ENCODE assay signal across 20 cellular contexts in the genomic region with DNA sequence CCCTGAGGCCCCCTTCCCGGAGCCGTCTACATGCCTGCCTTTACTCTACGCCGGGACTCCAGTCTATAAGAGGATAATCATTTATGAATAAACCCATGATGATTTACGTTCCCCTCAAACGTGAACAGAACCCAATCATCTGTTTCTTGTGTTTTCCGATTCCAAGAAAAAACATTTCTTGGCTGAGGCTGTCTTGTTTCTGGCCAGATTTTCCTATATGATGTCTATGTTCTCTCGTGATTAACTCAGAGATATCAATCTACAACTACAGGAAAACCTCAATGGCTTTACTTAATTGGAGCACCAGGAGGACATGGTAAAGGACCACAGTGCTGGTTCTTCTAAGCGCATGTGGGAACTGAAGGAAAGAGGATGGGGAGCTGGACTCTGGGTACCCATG. TPM values are rescaled to one million over a fixed set of nuclear protein-coding genes. Genes with fewer than 3 reads are reported as not detected.
DNase-seq lines count a peak whose midpoint lies in the region; ATAC-seq and TF ChIP-seq lines count a peak whose summit lies in the region.
"Had no signal": no experiment of that assay in that cellular context is flagged by ENCODE, and none has a peak within 500 bp of the region (broad histone marks: within the 10 kb centered on the region; RNA-seq: fewer than 3 reads in every experiment).

No MANE protein-coding gene starts in this region.

- no peak overlapping the region for H3K27ac Mint-ChIP-seq in activated naive CD4-positive, alpha-beta T cell treated with anti-CD3 and anti-CD28 coated beads, Interleukin-2, amount 10 ng/mL, durations not matched to agents 7 days and 5 days
- H3K27ac Mint-ChIP-seq: activated T-helper 17 cell treated with anti-CD3 and anti-CD28 coated beads, Interleukin-2, amount 50 U/mL, for 72 hours; immature natural killer cell had no signal

- peaks cover 0 to 11% (median 0%) of the 10 kb centered on the region in 11 donors for H3K9me3 ChIP-seq in heart right ventricle
- no peaks in the 10 kb centered on the region for H3K9me3 ChIP-seq in right cardiac atrium (ENCODE audit: control insufficient read depth, low read length)
- H3K9me3 ChIP-seq in parathyroid adenoma (ENCODE audit: control insufficient read depth, low read length), result no peaks in the 10 kb centered on the region
- no peaks in the 10 kb centered on the region for H3K9me3 ChIP-seq in upper lobe of right lung
- H3K9me3 ChIP-seq: neutrophil had no signal

- H3K27me3 Mint-ChIP-seq in activated naive CD4-positive, alpha-beta T cell treated with anti-CD3 and anti-CD28 coated beads, Interleukin-2, amount 10 ng/mL, durations not matched to agents 7 days and 5 days, result no peaks in the 10 kb centered on the region
- H3K27me3 Mint-ChIP-seq: activated T-helper 17 cell treated with anti-CD3 and anti-CD28 coated beads, Interleukin-2, amount 50 U/mL, for 72 hours had no signal

- H3K27ac ChIP-seq in heart right ventricle, result peak overlapping the region; percentile 24 to 89 (median 68)
- peak overlapping the region; percentile 70 for H3K27ac ChIP-seq in right cardiac atrium (ENCODE audit: low read length)
- H3K27ac ChIP-seq in parathyroid adenoma, result peak overlapping the region; percentile 51
- H3K27ac ChIP-seq in upper lobe of right lung, result peak overlapping the region; percentile 37
- H3K27ac ChIP-seq: neutrophil, PC-9, SK-N-MC, spleen had no signal

- H3K4me3 ChIP-seq in heart right ventricle, result peak overlapping the region in 4 of 10 donors; percentile 13 to 29 (median 18)
- H3K4me3 ChIP-seq in right cardiac atrium (ENCODE audit: low read length), result no peak overlapping the region
- H3K4me3 ChIP-seq in parathyroid adenoma (ENCODE audit: low read depth, low read length), result no peak overlapping the region
- no peak overlapping the region for H3K4me3 ChIP-seq in upper lobe of right lung
- H3K4me3 ChIP-seq: PC-9, SK-N-MC, spleen had no signal

- peaks cover 8% of the 10 kb centered on the region for H3K79me2 ChIP-seq in parathyroid adenoma

- H3K4me1 ChIP-seq in heart right ventricle (peaks cover 11 to 66% (median 46%) of the 10 kb centered on the region in 9 donors), right cardiac atrium (ENCODE audit: control insufficient read depth, insufficient read depth, low read length) (peaks cover 16% of the 10 kb centered on the region), parathyroid adenoma (peaks cover 3% of the 10 kb centered on the region), upper lobe of right lung (peaks cover 18% of the 10 kb centered on the region)

- no peak for DNase-seq in heart right ventricle
- no peak for DNase-seq in left cardiac atrium
- DNase-seq in right cardiac atrium, result no peak
- no peak for DNase-seq in upper lobe of right lung
- no peak for DNase-seq in activated naive CD4-positive, alpha-beta T cell treated with anti-CD3 and anti-CD28 coated beads, Interleukin-2, amount 10 ng/mL, durations not matched to agents 7 days and 5 days
- DNase-seq in NOMO-1 treated with DMSO at 0.1 percent for 48 hours (lab: John Stamatoyannopoulos, UW; ENCODE audit: unreplicated experiment), result no peak
- DNase-seq: ACHN, amniotic stem cell, DND-41, glutamatergic neuron, immature natural killer cell, Karpas-422, PC-9, spleen had no signal

- peak in 1 of 8 donors; percentile 35 for ATAC-seq in heart right ventricle
- no peak for ATAC-seq in left cardiac atrium
- no peak for ATAC-seq in right cardiac atrium
- ATAC-seq in upper lobe of right lung, result no peak
- no peak for ATAC-seq in GM18517 (IDR thresholded peaks at IDR 0.05; ENCODE audit: unreplicated experiment)
- ATAC-seq: activated CD4-positive, CD25-positive, alpha-beta regulatory T cell treated with anti-CD3 and anti-CD28 coated beads, Interleukin-2, amount 50 U/mL, for 24 hours; activated T-helper 17 cell treated with anti-CD3 and anti-CD28 coated beads, Interleukin-2, amount 50 U/mL, for 72 hours had no signal

- intact Hi-C loops in heart right ventricle (cut with DNase I) (loop anchor here in 1 of 10 donors (5.0 kb wide), 1 partner anchor 70 kb away; no protein-coding TSS in a partner anchor), left cardiac atrium (cut with DNase I) (no loop called here), right cardiac atrium (cut with DNase I) (no loop called here), upper lobe of right lung (cut with DNase I) (no loop called here)

- H3K36me3 Mint-ChIP-seq in activated naive CD4-positive, alpha-beta T cell treated with anti-CD3 and anti-CD28 coated beads, Interleukin-2, amount 10 ng/mL, durations not matched to agents 7 days and 5 days, result no peaks in the 10 kb centered on the region
- H3K36me3 Mint-ChIP-seq: immature natural killer cell had no signal

- H3K4me3 Mint-ChIP-seq in activated naive CD4-positive, alpha-beta T cell treated with anti-CD3 and anti-CD28 coated beads, Interleukin-2, amount 10 ng/mL, durations not matched to agents 7 days and 5 days, result no peak overlapping the region
- H3K4me3 Mint-ChIP-seq: activated T-helper 17 cell treated with anti-CD3 and anti-CD28 coated beads, Interleukin-2, amount 50 U/mL, for 72 hours; immature natural killer cell had no signal

- H3K9me3 Mint-ChIP-seq in activated naive CD4-positive, alpha-beta T cell treated with anti-CD3 and anti-CD28 coated beads, Interleukin-2, amount 10 ng/mL, durations not matched to agents 7 days and 5 days, result no peaks in the 10 kb centered on the region
- H3K9me3 Mint-ChIP-seq: activated T-helper 17 cell treated with anti-CD3 and anti-CD28 coated beads, Interleukin-2, amount 50 U/mL, for 72 hours; immature natural killer cell had no signal

- H3K36me3 ChIP-seq in heart right ventricle (no peaks in the 10 kb centered on the region), parathyroid adenoma (ENCODE audit: control insufficient read depth, insufficient read depth, low read length) (no peaks in the 10 kb centered on the region), upper lobe of right lung (no peaks in the 10 kb centered on the region)
- H3K36me3 ChIP-seq: neutrophil had no signal

- H2AFZ ChIP-seq in parathyroid adenoma, result no peak overlapping the region
- H2AFZ ChIP-seq: PC-9 had no signal

- H3K27me3 ChIP-seq in heart right ventricle (no peaks in the 10 kb centered on the region), right cardiac atrium (ENCODE audit: control insufficient read depth, insufficient read depth) (no peaks in the 10 kb centered on the region), parathyroid adenoma (ENCODE audit: control insufficient read depth, insufficient read depth, low read length) (no peaks in the 10 kb centered on the region), upper lobe of right lung (no peaks in the 10 kb centered on the region)
- H3K27me3 ChIP-seq: neutrophil, spleen had no signal

- no peak overlapping the region for H3K9ac ChIP-seq in parathyroid adenoma

- TF ChIP-seq CTCF in heart right ventricle (IDR thresholded peaks at IDR 0.05) (no peak), parathyroid adenoma (IDR thresholded peaks at IDR 0.05) (no peak), upper lobe of right lung (IDR thresholded peaks at IDR 0.05) (no peak)

- H3K4me2 ChIP-seq in parathyroid adenoma (ENCODE audit: low read length), result no peak overlapping the region
- H3K4me2 ChIP-seq: PC-9 had no signal

- peaks cover 5% of the 10 kb centered on the region for H3K4me1 Mint-ChIP-seq in activated naive CD4-positive, alpha-beta T cell treated with anti-CD3 and anti-CD28 coated beads, Interleukin-2, amount 10 ng/mL, durations not matched to agents 7 days and 5 days

- WGBS in heart right ventricle, 2 donors, result 23 to 32% methylated on average over 9 of the region's 9 CpGs
- 31% methylated on average over 9 of the region's 9 CpGs for WGBS in right cardiac atrium

- CTCF ChIA-PET in activated naive CD4-positive, alpha-beta T cell treated with anti-CD3 and anti-CD28 coated beads, Interleukin-2, amount 10 ng/mL, durations not matched to agents 7 days and 5 days (lab: Charles Lee), result no interaction called here

RNA-seq across cellular contexts. Expression of gene RCAN1, which starts 22.3 kb away (rescaled TPM):
- total RNA-seq in heart right ventricle, result 100 to 1,000 TPM in 3 of 10 donors, 10 to 100 TPM in 7; 30.8 to 389 (median 62.2) TPM
- polyA plus RNA-seq in heart right ventricle, result 10 to 100 TPM; 24.1 to 62.2 TPM
- 10 to 100 TPM; 34.8 to 35.3 TPM for total RNA-seq in left cardiac atrium
- total RNA-seq in right cardiac atrium, result 10 to 100 TPM; 26.7 to 39.7 (median 30.7) TPM
- polyA plus RNA-seq in right cardiac atrium, result 32.4 TPM
- 26.9 TPM for total RNA-seq in upper lobe of right lung
